22 cellular contexts compared by ENCODE assay signal in the genomic region with DNA sequence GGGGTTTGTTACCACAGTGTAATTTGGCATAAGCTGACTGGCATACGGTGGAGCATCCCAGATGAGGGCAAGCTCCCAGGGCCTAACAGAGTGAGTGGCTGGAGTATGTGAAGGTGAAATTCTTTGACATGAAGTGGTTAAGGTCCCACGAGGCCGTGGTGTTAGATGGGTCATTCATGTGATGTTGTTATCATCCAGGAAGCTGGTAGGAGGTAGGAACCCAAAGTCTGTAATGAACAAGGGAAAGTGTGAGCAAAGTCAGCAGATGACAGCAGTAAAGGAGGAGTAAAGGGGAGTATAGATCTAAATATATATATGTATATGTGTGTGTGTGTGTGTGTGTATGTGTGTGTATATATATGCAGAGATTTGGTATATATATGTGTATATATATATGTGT. TPM values are rescaled to one million over a fixed set of nuclear protein-coding genes. Genes with fewer than 3 reads are reported as not detected.
A peak's percentile ranks its signal among the peaks of the same experiment; 100 is the strongest.
DNase-seq lines count a peak whose midpoint lies in the region; ATAC-seq and TF ChIP-seq lines count a peak whose summit lies in the region.
"Had no signal": no experiment of that assay in that cellular context is flagged by ENCODE, and none has a peak within 500 bp of the region (broad histone marks: within the 10 kb centered on the region; RNA-seq: fewer than 3 reads in every experiment).

No MANE protein-coding gene starts in this region.

- peak overlapping the region; percentile 81 for H3K27ac Mint-ChIP-seq in CD8-positive, alpha-beta T cell
- H3K27ac Mint-ChIP-seq in activated CD8-positive, alpha-beta T cell treated with anti-CD3 and anti-CD28 coated beads for 36 hours: peak overlapping the region; percentile 74
- H3K27ac Mint-ChIP-seq in naive B cell: peak overlapping the region in 5 of 6 donors; percentile 69 to 97 (median 84)
- H3K27ac Mint-ChIP-seq: brain had no signal

- POLR2A ChIA-PET in CD8-positive, alpha-beta T cell (lab: Charles Lee): interaction anchor here (1.7 kb wide), 1 partner anchor 47 kb away, joined by 6 read pairs; a partner anchor contains a TSS
- POLR2A ChIA-PET in activated CD8-positive, alpha-beta T cell treated with anti-CD3 and anti-CD28 coated beads for 36 hours (lab: Charles Lee): interaction anchor here (1.1 kb wide), 1 partner anchor 47 kb away, joined by 7 read pairs; a partner anchor contains a TSS

- H3K4me3 Mint-ChIP-seq in CD8-positive, alpha-beta T cell: no peak overlapping the region
- no peak overlapping the region for H3K4me3 Mint-ChIP-seq in activated CD8-positive, alpha-beta T cell treated with anti-CD3 and anti-CD28 coated beads for 36 hours
- H3K4me3 Mint-ChIP-seq in naive B cell: peak overlapping the region in 2 of 8 donors; percentile 71 to 87
- H3K4me3 Mint-ChIP-seq: brain, neural crest cell had no signal

- TF ChIP-seq CTCF in CD8-positive, alpha-beta T cell (IDR thresholded peaks at IDR 0.05): no peak
- TF ChIP-seq CTCF in activated CD8-positive, alpha-beta T cell treated with anti-CD3 and anti-CD28 coated beads for 36 hours (IDR thresholded peaks at IDR 0.05): no peak
- TF ChIP-seq CTCF in left ventricle myocardium inferior (IDR thresholded peaks at IDR 0.05; ENCODE audit: borderline replicate concordance): no peak

- H4K20me1 ChIP-seq in BLaER1 treated with 17β-estradiol and CSF1 and Interleukin-3, amounts not matched to agents 10 nM and 100 nM: peaks cover 0 to 34% (median 10%) of the 10 kb centered on the region in 11 experiments; a peak in 7 of 22 replicates

- DNase-seq in CD8-positive, alpha-beta T cell: no peak
- peak; percentile 37 for DNase-seq in activated CD8-positive, alpha-beta T cell treated with anti-CD3 and anti-CD28 coated beads for 36 hours
- DNase-seq in naive B cell: no peak
- no peak for DNase-seq in left ventricle myocardium inferior
- no peak for DNase-seq in cerebellar nuclear complex (lab: John Stamatoyannopoulos, UW)
- no peak for DNase-seq in SW480 (ENCODE audit: low spot score)
- DNase-seq: activated CD4-positive, CD25-positive, alpha-beta regulatory T cell; activated gamma-delta T cell treated with Interleukin-2 at 50 U/mL for 16 hours; Calu3; GOT3; KBM-7; left colon; NCI-H1694 treated with DMSO at 0.1 percent for 48 hours; NCI-H2227 treated with DMSO at 0.1 percent for 48 hours; T-helper 9 cell had no signal

- CTCF ChIA-PET in CD8-positive, alpha-beta T cell (lab: Charles Lee): interaction anchor here (1.6 kb wide), 2 partner anchors 200 to 243 kb away, joined by 10 to 11 read pairs; no protein-coding TSS in a partner anchor
- CTCF ChIA-PET in activated CD8-positive, alpha-beta T cell treated with anti-CD3 and anti-CD28 coated beads for 36 hours (lab: Charles Lee): interaction anchor here (1.0 to 6.9 kb wide), 3 partner anchors 202 to 243 kb away, joined by 6 to 98 read pairs (median 13); no protein-coding TSS in a partner anchor

- H3K27me3 Mint-ChIP-seq in CD8-positive, alpha-beta T cell (ENCODE audit: low read depth): no peaks in the 10 kb centered on the region
- no peaks in the 10 kb centered on the region for H3K27me3 Mint-ChIP-seq in activated CD8-positive, alpha-beta T cell treated with anti-CD3 and anti-CD28 coated beads for 36 hours
- no peaks in the 10 kb centered on the region for H3K27me3 Mint-ChIP-seq in naive B cell
- H3K27me3 Mint-ChIP-seq: brain had no signal

- peaks cover 65% of the 10 kb centered on the region for H3K36me3 Mint-ChIP-seq in CD8-positive, alpha-beta T cell
- H3K36me3 Mint-ChIP-seq in activated CD8-positive, alpha-beta T cell treated with anti-CD3 and anti-CD28 coated beads for 36 hours (ENCODE audit: low read depth): peaks cover 20% of the 10 kb centered on the region
- H3K36me3 Mint-ChIP-seq in naive B cell: peaks cover 27 to 34% of the 10 kb centered on the region in 2 donors
- H3K36me3 Mint-ChIP-seq: brain had no signal

- intact Hi-C loops in CD8-positive, alpha-beta T cell (cut with DNase I, micrococcal nuclease): loop anchor here (2.0 to 5.0 kb wide), 2 partner anchors 17 to 131 kb away; no protein-coding TSS in a partner anchor
- intact Hi-C loops in activated CD8-positive, alpha-beta T cell treated with anti-CD3 and anti-CD28 coated beads for 36 hours (cut with micrococcal nuclease): no loop called here
- intact Hi-C loops in left ventricle myocardium inferior (cut with micrococcal nuclease): no loop called here

- peaks cover 17 to 85% (median 44%) of the 10 kb centered on the region in 11 experiments; a peak in 21 of 22 replicates for H3K36me3 ChIP-seq in BLaER1 treated with 17β-estradiol and CSF1 and Interleukin-3, amounts not matched to agents 10 nM and 100 nM
- H3K36me3 ChIP-seq in CD8-positive, alpha-beta T cell (ENCODE audit: insufficient read depth, low read length): peaks cover 5% of the 10 kb centered on the region
- peaks cover 12% of the 10 kb centered on the region for H3K36me3 ChIP-seq in left ventricle myocardium inferior

- 0 out of 22 replicates have a peak overlapping the region, but pooled peaks of 1 of the 11 experiments have one; percentile 4 for H3K9ac ChIP-seq in BLaER1 treated with 17β-estradiol and CSF1 and Interleukin-3, amounts not matched to agents 10 nM and 100 nM

- H3K4me1 ChIP-seq in BLaER1 treated with 17β-estradiol and CSF1 and Interleukin-3, amounts not matched to agents 10 nM and 100 nM: peaks cover 25 to 67% (median 51%) of the 10 kb centered on the region in 10 experiments
- H3K4me1 ChIP-seq in CD8-positive, alpha-beta T cell (ENCODE audit: insufficient read depth, low read length): peaks cover 35% of the 10 kb centered on the region
- H3K4me1 ChIP-seq in left ventricle myocardium inferior: peaks cover 4% of the 10 kb centered on the region

- H3K27me3 ChIP-seq in BLaER1 treated with 17β-estradiol and CSF1 and Interleukin-3, amounts not matched to agents 10 nM and 100 nM: no peaks in the 10 kb centered on the region
- H3K27me3 ChIP-seq in CD8-positive, alpha-beta T cell (ENCODE audit: insufficient read depth, low read length): no peaks in the 10 kb centered on the region
- no peaks in the 10 kb centered on the region for H3K27me3 ChIP-seq in left ventricle myocardium inferior (ENCODE audit: low read depth)
- H3K27me3 ChIP-seq: SJSA1, tibial nerve had no signal

- no peak overlapping the region for H3K4me3 ChIP-seq in BLaER1 treated with 17β-estradiol and CSF1 and Interleukin-3, amounts not matched to agents 10 nM and 100 nM
- no peak overlapping the region for H3K4me3 ChIP-seq in CD8-positive, alpha-beta T cell (ENCODE audit: low read depth, low read length)
- H3K4me3 ChIP-seq in left ventricle myocardium inferior: no peak overlapping the region
- H3K4me3 ChIP-seq: coronary artery, SJSA1, tibial nerve had no signal

- peak overlapping the region in 8 of 11 experiments; percentile 3 to 40 (median 23); a peak in 10 of 22 replicates for H3K4me2 ChIP-seq in BLaER1 treated with 17β-estradiol and CSF1 and Interleukin-3, amounts not matched to agents 10 nM and 100 nM

- H3K4me1 Mint-ChIP-seq in CD8-positive, alpha-beta T cell (ENCODE audit: low read depth): peaks cover 53% of the 10 kb centered on the region
- H3K4me1 Mint-ChIP-seq in activated CD8-positive, alpha-beta T cell treated with anti-CD3 and anti-CD28 coated beads for 36 hours (ENCODE audit: low read depth): peaks cover 49% of the 10 kb centered on the region
- peaks cover 48 to 69% (median 61%) of the 10 kb centered on the region in 3 donors for H3K4me1 Mint-ChIP-seq in naive B cell

- ATAC-seq in CD8-positive, alpha-beta T cell: no peak
- ATAC-seq in activated CD8-positive, alpha-beta T cell treated with anti-CD3 and anti-CD28 coated beads for 36 hours: peak; percentile 18
- ATAC-seq in naive B cell (ENCODE audit: low read depth in 2 of 2): no peak
- ATAC-seq: left colon, Panc1 had no signal

- no peaks in the 10 kb centered on the region for H3K9me3 ChIP-seq in BLaER1 treated with 17β-estradiol and CSF1 and Interleukin-3, amounts not matched to agents 10 nM and 100 nM (replicated peaks in 1 of 11)
- H3K9me3 ChIP-seq in CD8-positive, alpha-beta T cell (ENCODE audit: low read length): no peaks in the 10 kb centered on the region
- no peaks in the 10 kb centered on the region for H3K9me3 ChIP-seq in left ventricle myocardium inferior (replicated peaks)
- H3K9me3 ChIP-seq: SJSA1, tibial nerve had no signal

- no peaks in the 10 kb centered on the region for H3K9me3 Mint-ChIP-seq in CD8-positive, alpha-beta T cell
- no peaks in the 10 kb centered on the region for H3K9me3 Mint-ChIP-seq in activated CD8-positive, alpha-beta T cell treated with anti-CD3 and anti-CD28 coated beads for 36 hours
- H3K9me3 Mint-ChIP-seq in naive B cell: no peaks in the 10 kb centered on the region
- H3K9me3 Mint-ChIP-seq: brain, neural crest cell had no signal

- H3K27ac ChIP-seq in BLaER1 treated with 17β-estradiol and CSF1 and Interleukin-3, amounts not matched to agents 10 nM and 100 nM: 0 out of 22 replicates have a peak overlapping the region, but pooled peaks of 3 of the 11 experiments have one; percentile 2 to 14 (median 3)
- H3K27ac ChIP-seq in CD8-positive, alpha-beta T cell (ENCODE audit: low read depth, low read length): no peak overlapping the region
- H3K27ac ChIP-seq in left ventricle myocardium inferior (replicated peaks): no peak overlapping the region
- H3K27ac ChIP-seq: coronary artery, SJSA1, tibial nerve had no signal

RNA-seq across cellular contexts. Expression of a gene that starts 47.6 kb away (rescaled TPM):
- 100 to 1,000 TPM; 209 to 218 TPM for total RNA-seq in CD8-positive, alpha-beta T cell
- total RNA-seq in activated CD8-positive, alpha-beta T cell treated with anti-CD3 and anti-CD28 coated beads for 36 hours: 10 to 100 TPM; 89.6 to 94.8 TPM
- polyA plus RNA-seq in naive B cell (ENCODE audit: low read depth in 6 of 6): 10 to 100 TPM; 12.6 to 50.8 (median 28.2) TPM
- total RNA-seq in left ventricle myocardium inferior: 29.3 TPM

Comparison
In these comparisons a context has a peak if more than half of its experiments do, and no peak if none do; other contexts are left out.
1. intact Hi-C loops: an anchor here in CD8-positive, alpha-beta T cell (2.0 to 5.0 kb wide); none called in activated CD8-positive, alpha-beta T cell treated with anti-CD3 and anti-CD28 coated beads for 36 hours and left ventricle myocardium inferior.